Comparison of ENCODE assay signal across 15 cellular contexts in the genomic region with DNA sequence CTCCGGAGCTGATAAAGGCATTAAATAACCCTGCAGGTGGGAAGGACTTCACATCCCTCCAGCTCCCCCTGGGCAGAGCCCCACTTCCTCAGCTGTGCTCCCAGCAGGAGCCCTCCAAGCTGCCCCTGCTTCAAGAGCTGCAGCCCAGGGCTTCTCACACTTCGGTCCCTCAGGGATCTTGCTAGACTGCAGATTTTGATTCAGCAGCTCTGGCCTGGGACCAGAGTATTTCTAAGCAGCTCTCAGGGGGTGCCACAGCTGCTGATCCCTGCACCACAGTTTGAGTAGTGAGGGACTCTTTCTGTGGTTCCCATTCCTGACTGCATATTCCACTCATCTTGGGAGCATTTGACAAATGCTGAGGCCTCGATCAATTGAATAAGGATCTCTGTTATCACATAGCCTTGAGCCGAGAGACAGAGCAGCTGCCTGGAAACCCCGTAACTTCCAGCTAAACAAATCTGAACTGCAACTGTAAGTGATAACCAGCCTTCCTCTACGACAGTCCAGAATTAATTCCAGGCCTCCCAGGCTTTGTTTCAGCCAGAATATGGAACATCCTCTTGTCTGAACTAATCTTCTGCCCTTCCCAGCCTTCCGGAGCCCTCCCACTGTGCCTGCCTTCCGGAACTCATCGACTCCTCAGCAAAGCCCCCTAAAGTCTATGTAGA.
A peak's percentile ranks its signal among the peaks of the same experiment; 100 is the strongest.
DNase-seq lines count a peak whose midpoint lies in the region; ATAC-seq and TF ChIP-seq lines count a peak whose summit lies in the region.
"Had no signal": no experiment of that assay in that cellular context is flagged by ENCODE, and none has a peak within 500 bp of the region (broad histone marks: within the 10 kb centered on the region; RNA-seq: fewer than 3 reads in every experiment).

No MANE protein-coding gene starts in this region.

- no peaks in the 10 kb centered on the region for H3K79me2 ChIP-seq in hepatocyte

- H3K4me2 ChIP-seq in hepatocyte: peak overlapping the region; percentile 35

- H3K27ac ChIP-seq in hepatocyte: peak overlapping the region; percentile 24

- H3K9me3 ChIP-seq in hepatocyte (ENCODE audit: low read depth): no peaks in the 10 kb centered on the region

- no peak for ATAC-seq in GM21528 (IDR thresholded peaks at IDR 0.05; ENCODE audit: low FRiP score, unreplicated experiment)
- ATAC-seq: activated naive CD4-positive, alpha-beta T cell treated with anti-CD3 and anti-CD28 coated beads, Interleukin-2, amount 50 U/mL, for 72 hours; activated T-cell treated with anti-CD3 and anti-CD28 coated beads, Interleukin-2, amount 50 U/mL, for 4 hours had no signal

- no peak for TF ChIP-seq CTCF in choroid plexus epithelial cell (conservative IDR thresholded peaks at IDR 0.05; ENCODE audit: low read depth, low read length)
- no peak for TF ChIP-seq CTCF in hepatocyte (IDR thresholded peaks at IDR 0.05; ENCODE audit: poor library complexity)

- no peaks in the 10 kb centered on the region for H4K20me1 ChIP-seq in hepatocyte (ENCODE audit: insufficient read depth, poor library complexity, severe bottlenecking)

- no peaks in the 10 kb centered on the region for H3K36me3 ChIP-seq in hepatocyte (replicated peaks; ENCODE audit: insufficient read depth, low read depth)

- 55% methylated on average over 9 of the region's 9 CpGs for WGBS in hepatocyte (ENCODE audit: low lambda C conversion rate, missing lambda C conversion rate)

- H3K4me3 ChIP-seq in choroid plexus epithelial cell (ENCODE audit: low read depth, low read length) (no peak overlapping the region), hepatocyte (no peak overlapping the region)
- H3K4me3 ChIP-seq: skin epidermis had no signal

- peak; percentile 1 for DNase-seq in LHCN-M2 (ENCODE audit: low read depth)
- peak; percentile 65 for DNase-seq in choroid plexus epithelial cell (ENCODE audit: low read depth)
- no peak for DNase-seq in hepatocyte (ENCODE audit: low spot score)
- DNase-seq in retina: peak; percentile 25
- no peak for DNase-seq in midbrain (lab: John Stamatoyannopoulos, UW)
- no peak for DNase-seq in GM19238 (ENCODE audit: insufficient read length, low spot score)
- no peak for DNase-seq in DMS53 treated with DMSO at 0.1 percent for 48 hours (lab: John Stamatoyannopoulos, UW; ENCODE audit: unreplicated experiment)
- DNase-seq: activated CD4-positive, alpha-beta memory T cell treated with anti-CD3 and anti-CD28 coated beads, Interleukin-2, amount 10 ng/mL, durations not matched to agents 7 days and 5 days; activated T-cell treated with anti-CD3 and anti-CD28 coated beads, Interleukin-2, amount 50 U/mL, for 4 hours; effector memory CD4-positive, alpha-beta T cell; MV-4-11; NCI-H748 treated with DMSO at 0.1 percent for 48 hours had no signal

- peaks cover 15% of the 10 kb centered on the region for H3K4me1 ChIP-seq in hepatocyte (ENCODE audit: insufficient read depth)

- no peak overlapping the region for H2AFZ ChIP-seq in hepatocyte

- no peaks in the 10 kb centered on the region for H3K27me3 ChIP-seq in hepatocyte

- H3K9me2 ChIP-seq in hepatocyte (replicated peaks; ENCODE audit: insufficient read depth): no peaks in the 10 kb centered on the region

Comparison
In these comparisons a context has a peak if more than half of its experiments do, and no peak if none do; other contexts are left out.
1. DNase-seq: peak in LHCN-M2 (single experiment), choroid plexus epithelial cell (single experiment) and retina (single experiment); none in hepatocyte (single experiment), midbrain (single experiment), GM19238 (single experiment) and DMS53 treated with DMSO at 0.1 percent for 48 hours (single experiment).